ENCODE assay signal across 11 cellular contexts in the genomic region with DNA sequence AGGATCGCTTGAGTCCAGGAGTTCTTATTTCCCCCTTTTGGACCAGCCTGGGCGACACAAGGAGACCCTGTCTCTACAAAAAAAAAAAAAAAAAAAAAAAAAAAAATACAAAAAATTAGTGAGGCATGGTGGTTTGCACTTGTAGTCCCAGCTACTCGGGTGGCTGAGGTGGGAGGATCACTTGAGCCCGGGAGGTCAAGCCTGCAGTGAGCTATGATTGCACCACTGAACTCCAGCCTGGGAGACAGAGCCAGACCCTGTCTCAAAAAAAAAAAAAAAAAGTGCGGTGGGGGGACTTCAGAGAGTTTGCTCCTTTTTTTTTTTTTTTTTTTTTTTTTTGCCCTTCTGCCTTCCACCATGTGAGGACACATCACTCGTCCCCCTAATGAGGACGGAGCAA. TPM values are rescaled to one million over a fixed set of nuclear protein-coding genes. Genes with fewer than 3 reads are reported as not detected.
"Had no signal": no experiment of that assay in that cellular context is flagged by ENCODE, and none has a peak within 500 bp of the region (broad histone marks: within the 10 kb centered on the region; RNA-seq: fewer than 3 reads in every experiment).

No MANE protein-coding gene starts in this region.

RNA-seq across cellular contexts. Expression of a gene that starts 32.9 kb away (rescaled TPM):
- total RNA-seq: PC-3, Right ventricle myocardium inferior, Right ventricle myocardium superior, SJSA1, SK-MEL-5 had no signal

RNA-seq across cellular contexts. Expression of a gene that starts 50.6 kb away (rescaled TPM):
- total RNA-seq: OCI-LY7, PC-3, PC-9, Peyer's patch, Right ventricle myocardium inferior, Right ventricle myocardium superior, RPMI7951, SJCRH30, SJSA1, SK-MEL-5 had no signal
- polyA plus RNA-seq: SK-N-SH had no signal
